Comparison of ENCODE assay signal across 8 cellular contexts in genomic region chr11:117843666-117844484, GRCh38. TPM values are rescaled to one million over a fixed set of nuclear protein-coding genes. Genes with fewer than 3 reads are reported as not detected.
DNase-seq lines count a peak whose midpoint lies in the region; ATAC-seq and TF ChIP-seq lines count a peak whose summit lies in the region.

No MANE protein-coding gene starts in this region.

- no peak overlapping the region for H3K4me3 ChIP-seq in cardiac muscle cell
- H3K4me3 ChIP-seq in psoas muscle, result no peak overlapping the region
- no peak overlapping the region for H3K4me3 ChIP-seq in aorta (ENCODE audit: low read length in 2 of 2)

- CTCF ChIA-PET in T-cell (lab: Charles Lee), result interaction anchor here (0.5 to 4.1 kb wide), 12 partner anchors 36 to 211 kb away, joined by 3 to 46 read pairs (median 4); no protein-coding TSS in a partner anchor

- H3K4me1 ChIP-seq in cardiac muscle cell (ENCODE audit: low read depth) (no peaks in the 10 kb centered on the region), psoas muscle (no peaks in the 10 kb centered on the region), aorta (ENCODE audit: control insufficient read depth in 1 of 2, insufficient read depth in 2 of 2, low read length in 2 of 2) (no peaks in the 10 kb centered on the region)

- H3K27ac ChIP-seq in cardiac muscle cell, result no peak overlapping the region
- H3K27ac ChIP-seq in psoas muscle, result no peak overlapping the region
- H3K27ac ChIP-seq in aorta (ENCODE audit: low read depth in 1 of 2, low read length in 2 of 2), result no peak overlapping the region

- peak; percentile 78 to 83 (median 82) for ATAC-seq in T-cell (replicated peaks in 1 of 4)
- peak; percentile 83 for ATAC-seq in activated naive CD8-positive, alpha-beta T cell treated with anti-CD3 and anti-CD28 coated beads, Interleukin-2, amount 10 ng/mL, durations not matched to agents 7 days and 5 days (ENCODE audit: low read depth)
- ATAC-seq in psoas muscle, result peak; percentile 82 to 92 (median 83)
- ATAC-seq in aorta (ENCODE audit: low FRiP score), result peak; percentile 86
- ATAC-seq in HG03457 (IDR thresholded peaks at IDR 0.05; ENCODE audit: unreplicated experiment), result no peak

- POLR2A ChIA-PET in T-cell (lab: Charles Lee), result no interaction called here
- POLR2A ChIA-PET in activated naive CD8-positive, alpha-beta T cell treated with anti-CD3 and anti-CD28 coated beads, Interleukin-2, amount 10 ng/mL, durations not matched to agents 7 days and 5 days (lab: Charles Lee), result interaction anchor here (0.8 to 1.3 kb wide), 4 partner anchors 20 to 209 kb away, joined by 3 to 6 read pairs (median 4); no protein-coding TSS in a partner anchor

- intact Hi-C loops in psoas muscle (cut with DNase I), result loop anchor here (1.0 to 5.0 kb wide), 4 partner anchors 61 to 208 kb away; no protein-coding TSS in a partner anchor
- intact Hi-C loops in aorta (cut with DNase I), result loop anchor here (1.0 to 2.0 kb wide), 2 partner anchors 103 to 209 kb away; no protein-coding TSS in a partner anchor

- H3K27me3 Mint-ChIP-seq in T-cell, result peaks cover 0 to 2% of the 10 kb centered on the region in 2 donors
- H3K27me3 Mint-ChIP-seq in activated naive CD8-positive, alpha-beta T cell treated with anti-CD3 and anti-CD28 coated beads, Interleukin-2, amount 10 ng/mL, durations not matched to agents 7 days and 5 days, result peaks cover 2% of the 10 kb centered on the region

- H3K9me3 ChIP-seq in cardiac muscle cell (ENCODE audit: low read depth), result no peaks in the 10 kb centered on the region
- no peaks in the 10 kb centered on the region for H3K9me3 ChIP-seq in psoas muscle
- no peaks in the 10 kb centered on the region for H3K9me3 ChIP-seq in aorta (ENCODE audit: control insufficient read depth, low read length)

- peak; percentile 63 for DNase-seq in EH (ENCODE audit: low read depth)
- peak; percentile 34 to 39 for DNase-seq in Kasumi-1 (lab: John Stamatoyannopoulos, UW)
- DNase-seq in T-cell, result peak; percentile 37 to 86 (median 74)
- DNase-seq in activated naive CD8-positive, alpha-beta T cell treated with anti-CD3 and anti-CD28 coated beads, Interleukin-2, amount 10 ng/mL, durations not matched to agents 7 days and 5 days, result peak; percentile 86
- DNase-seq in cardiac muscle cell (ENCODE audit: low read depth in 1 of 2, low spot score in 1 of 2), result peak; percentile 77 to 79
- DNase-seq in psoas muscle, result peak; percentile 77 to 87
- DNase-seq in aorta, result peak; percentile 87 to 94

- H3K27me3 ChIP-seq in cardiac muscle cell (no peaks in the 10 kb centered on the region), psoas muscle (ENCODE audit: insufficient read depth in 3 of 3, low read length in 2 of 3) (no peaks in the 10 kb centered on the region), aorta (ENCODE audit: control insufficient read depth in 1 of 2, insufficient read depth in 2 of 2, low read length in 1 of 2) (no peaks in the 10 kb centered on the region)

- no peaks in the 10 kb centered on the region for H3K9me3 Mint-ChIP-seq in T-cell
- H3K9me3 Mint-ChIP-seq in activated naive CD8-positive, alpha-beta T cell treated with anti-CD3 and anti-CD28 coated beads, Interleukin-2, amount 10 ng/mL, durations not matched to agents 7 days and 5 days, result peaks cover 2% of the 10 kb centered on the region

- H3K36me3 ChIP-seq in cardiac muscle cell (peaks cover 9% of the 10 kb centered on the region), psoas muscle (ENCODE audit: insufficient read depth in 1 of 2, low read depth in 1 of 2) (no peaks in the 10 kb centered on the region), aorta (ENCODE audit: control insufficient read depth in 1 of 2, insufficient read depth in 2 of 2, low read length in 1 of 2) (no peaks in the 10 kb centered on the region)

- H3K27ac Mint-ChIP-seq in T-cell, result no peak overlapping the region
- no peak overlapping the region for H3K27ac Mint-ChIP-seq in activated naive CD8-positive, alpha-beta T cell treated with anti-CD3 and anti-CD28 coated beads, Interleukin-2, amount 10 ng/mL, durations not matched to agents 7 days and 5 days

- no peak overlapping the region for H3K4me3 Mint-ChIP-seq in T-cell
- no peak overlapping the region for H3K4me3 Mint-ChIP-seq in activated naive CD8-positive, alpha-beta T cell treated with anti-CD3 and anti-CD28 coated beads, Interleukin-2, amount 10 ng/mL, durations not matched to agents 7 days and 5 days

- peaks cover 0 to 6% (median 0%) of the 10 kb centered on the region in 3 donors for H3K4me1 Mint-ChIP-seq in T-cell
- peaks cover 8% of the 10 kb centered on the region for H3K4me1 Mint-ChIP-seq in activated naive CD8-positive, alpha-beta T cell treated with anti-CD3 and anti-CD28 coated beads, Interleukin-2, amount 10 ng/mL, durations not matched to agents 7 days and 5 days

- H3K36me3 Mint-ChIP-seq in T-cell, result no peaks in the 10 kb centered on the region
- H3K36me3 Mint-ChIP-seq in activated naive CD8-positive, alpha-beta T cell treated with anti-CD3 and anti-CD28 coated beads, Interleukin-2, amount 10 ng/mL, durations not matched to agents 7 days and 5 days, result no peaks in the 10 kb centered on the region

- TF ChIP-seq CTCF in cardiac muscle cell (IDR thresholded peaks at IDR 0.05; ENCODE audit: low read depth, low read length) (peak; percentile 99), psoas muscle (IDR thresholded peaks at IDR 0.05) (peak; percentile 99)

- 25 to 27% (median 25%) methylated on average over 9 of the region's 9 CpGs for WGBS in psoas muscle, 3 donors
- WGBS in aorta, 2 donors, result 24% methylated on average over 9 of the region's 9 CpGs

RNA-seq across cellular contexts. Expression of gene FXYD2, which starts 19.3 kb away (rescaled TPM):
- total RNA-seq in T-cell, result 10 to 100 TPM in 4 of 5 donors, 1 to 10 TPM in 1; 4.3 to 26.0 (median 14.7) TPM
- 10 to 100 TPM; 28.0 to 31.2 TPM for total RNA-seq in activated naive CD8-positive, alpha-beta T cell treated with anti-CD3 and anti-CD28 coated beads, Interleukin-2, amount 10 ng/mL, durations not matched to agents 7 days and 5 days
- total RNA-seq in cardiac muscle cell, result 0.07 and 2.4 TPM in 2 replicates
- polyA plus RNA-seq in cardiac muscle cell, result 2.3 and 4.4 TPM in 2 replicates
- under 1 TPM in 2 of 4 donors, not detected in 2; 0.42 to 0.69 TPM for total RNA-seq in psoas muscle
- polyA plus RNA-seq in psoas muscle, result under 1 TPM; 0.17 to 0.49 (median 0.24) TPM
- total RNA-seq in aorta, result 1 to 10 TPM; 1.1 to 4.7 TPM
- polyA plus RNA-seq in aorta, result 1 to 10 TPM in 1 of 2 donors, not detected in 1; 1.5 TPM

RNA-seq across cellular contexts. Expression of gene FXYD6, which starts 32.6 kb away (rescaled TPM):
- under 1 TPM in 3 of 5 donors, not detected in 2; 0.38 to 0.73 (median 0.53) TPM for total RNA-seq in T-cell
- total RNA-seq in activated naive CD8-positive, alpha-beta T cell treated with anti-CD3 and anti-CD28 coated beads, Interleukin-2, amount 10 ng/mL, durations not matched to agents 7 days and 5 days, result under 1 TPM in 1 of 2 experiments, not detected in 1; 0.31 TPM
- total RNA-seq in cardiac muscle cell, result 324 and 403 TPM in 2 replicates
- 310 and 541 TPM in 2 replicates for polyA plus RNA-seq in cardiac muscle cell
- 10 to 100 TPM; 10.8 to 27.9 (median 11.5) TPM for total RNA-seq in psoas muscle
- 10 to 100 TPM; 14.0 to 17.5 (median 14.8) TPM for polyA plus RNA-seq in psoas muscle
- total RNA-seq in aorta, result 10 to 100 TPM; 28.6 to 28.7 TPM
- polyA plus RNA-seq in aorta, result 10 to 100 TPM; 14.5 to 28.2 TPM

RNA-seq across cellular contexts. Expression of gene DSCAML1, which starts 46.9 kb away (rescaled TPM):
- 1 to 10 TPM in 2 of 5 donors, under 1 TPM in 3; 0.15 to 2.4 (median 0.96) TPM for total RNA-seq in T-cell
- 1 to 10 TPM; 1.4 to 3.1 TPM for total RNA-seq in activated naive CD8-positive, alpha-beta T cell treated with anti-CD3 and anti-CD28 coated beads, Interleukin-2, amount 10 ng/mL, durations not matched to agents 7 days and 5 days
- 0.11 and 1.8 TPM in 2 replicates for total RNA-seq in cardiac muscle cell
- polyA plus RNA-seq in cardiac muscle cell, result 0.99 TPM in 1 of 2 replicates, not detected in the other
- total RNA-seq in psoas muscle, result under 1 TPM; 0.06 to 0.52 (median 0.10) TPM
- under 1 TPM; 0.04 to 0.06 (median 0.04) TPM for polyA plus RNA-seq in psoas muscle
- total RNA-seq in aorta, result 1 to 10 TPM in 1 of 2 donors, under 1 TPM in 1; 0.58 to 2.2 TPM
- polyA plus RNA-seq in aorta, result under 1 TPM in 1 of 2 donors, not detected in 1; 0.13 TPM

Comparison
In these comparisons a context has a peak if more than half of its experiments do, and no peak if none do; other contexts are left out.
1. DNase-seq: peak in every context shown above with its lines; median percentile 90 in aorta; 86 in activated naive CD8-positive, alpha-beta T cell treated with anti-CD3 and anti-CD28 coated beads, Interleukin-2, amount 10 ng/mL, durations not matched to agents 7 days and 5 days; 82 in psoas muscle; 78 in cardiac muscle cell; 74 in T-cell; 63 in EH; 36 in Kasumi-1.
2. RNA of gene FXYD6, which starts 32.6 kb away (total RNA-seq): 324 to 403 TPM in cardiac muscle cell; 28.6 to 28.7 TPM in aorta, 10.8 to 27.9 TPM in psoas muscle, 0.38 to 0.73 TPM in T-cell and 0.31 TPM in activated naive CD8-positive, alpha-beta T cell treated with anti-CD3 and anti-CD28 coated beads, Interleukin-2, amount 10 ng/mL, durations not matched to agents 7 days and 5 days; every median in the first group is over 10 times any median in the second.